In genomic region chr17:31052187-31052889, GRCh38 we compare ENCODE assay signal across 8 cellular contexts. TPM values are rescaled to one million over a fixed set of nuclear protein-coding genes. Genes with fewer than 3 reads are reported as not detected.
A peak's percentile ranks its signal among the peaks of the same experiment; 100 is the strongest.
DNase-seq lines count a peak whose midpoint lies in the region; ATAC-seq, FAIRE-seq and TF ChIP-seq lines count a peak whose summit lies in the region.

No MANE protein-coding gene starts in this region.

- BruUV-seq in GM12878 (replicated peaks; lab: Mats Ljungman, UMichigan): no TSS peak

- FAIRE-seq in GM12878 (lab: Jason Lieb, UNC) (no peak), frontal cortex (lab: Jason Lieb, UNC) (no peak)

- no peak for TF ChIP-seq RAD21 in GM12878 (IDR thresholded peaks at IDR 0.05; ENCODE audit: insufficient read depth, low read depth, low read length)

- in situ Hi-C loops in GM12878 (cut with MboI): no loop called here

- DNase-seq in AG04450 (ENCODE audit: low read depth, low spot score): peak; percentile 82
- DNase-seq in GM12878 (ENCODE audit: low read depth, low spot score): no peak
- DNase-seq in lower leg skin (ENCODE audit: low spot score in 2 of 2): peak; percentile 79 to 90
- no peak for DNase-seq in frontal cortex (ENCODE audit: low spot score in 2 of 2)
- no peak for DNase-seq in NCI-H1694 (lab: John Stamatoyannopoulos, UW)

- TF ChIP-seq EP300 in GM12878 (IDR thresholded peaks at IDR 0.05; ENCODE audit: borderline replicate concordance in 1 of 2, control insufficient read depth in 1 of 2, low read depth in 2 of 2, low read length in 2 of 2): no peak

- 65% methylated on average over 9 of the region's 9 CpGs for WGBS in GM12878 (ENCODE audit: insufficient coverage, insufficient replicate concordance, low lambda C conversion rate, missing lambda C conversion rate)
- WGBS in lower leg skin, 2 donors: 21 to 22% methylated on average over 9 of the region's 9 CpGs

- H3K27me3 ChIP-seq in AG04450 (ENCODE audit: control insufficient read depth, insufficient read depth, low read length) (peaks cover 2% of the 10 kb centered on the region), KMS-11 (ENCODE audit: insufficient read depth, low read depth) (no peaks in the 10 kb centered on the region), GM12878 (replicated peaks in 1 of 2; ENCODE audit: control insufficient read depth in 2 of 2, insufficient read depth in 2 of 2, low read length in 1 of 2) (no peaks in the 10 kb centered on the region)

- H3K9me3 ChIP-seq in AG04450 (ENCODE audit: control insufficient read depth, insufficient read depth, low read length) (peaks cover 16% of the 10 kb centered on the region), GM12878 (replicated peaks; ENCODE audit: control insufficient read depth, insufficient read depth, low read length) (no peaks in the 10 kb centered on the region)

- H3K4me1 ChIP-seq in KMS-11 (ENCODE audit: low read depth, poor library complexity, severe bottlenecking): peaks cover 13% of the 10 kb centered on the region
- H3K4me1 ChIP-seq in GM12878 (ENCODE audit: control insufficient read depth, insufficient read depth, low read length): no peaks in the 10 kb centered on the region

- no peak overlapping the region for H3K9ac ChIP-seq in KMS-11
- H3K9ac ChIP-seq in GM12878 (ENCODE audit: control insufficient read depth, insufficient read depth, low read length): no peak overlapping the region

- H3K4me3 ChIP-seq in AG04450 (ENCODE audit: low read depth, low read length): peak overlapping the region; percentile 32; the same call in 1 of the 2 replicates
- no peak overlapping the region for H3K4me3 ChIP-seq in KMS-11 (IDR thresholded peaks at IDR 0.05; ENCODE audit: insufficient read depth, low read depth, low read length)
- no peak overlapping the region for H3K4me3 ChIP-seq in GM12878
- no peak overlapping the region for H3K4me3 ChIP-seq in lower leg skin (ENCODE audit: low read depth, poor library complexity, severe bottlenecking)

- H3K79me2 ChIP-seq in KMS-11 (ENCODE audit: insufficient read depth, low read depth) (no peaks in the 10 kb centered on the region), GM12878 (ENCODE audit: control insufficient read depth, insufficient read depth, low read length) (no peaks in the 10 kb centered on the region)

- intact Hi-C loops in GM12878 (cut with micrococcal nuclease; ENCODE audit: unreplicated experiment) (no loop called here), lower leg skin (cut with DNase I; ENCODE audit: low total_unique reads) (no loop called here)

- H3K36me3 ChIP-seq in KMS-11 (ENCODE audit: insufficient read depth) (no peaks in the 10 kb centered on the region), GM12878 (ENCODE audit: control insufficient read depth in 2 of 2, insufficient read depth in 2 of 2, low read length in 1 of 2) (no peaks in the 10 kb centered on the region)

- H3K4me2 ChIP-seq in KMS-11: peak overlapping the region; percentile 47
- no peak overlapping the region for H3K4me2 ChIP-seq in GM12878 (ENCODE audit: control insufficient read depth, insufficient read depth)

- ATAC-seq in GM12878 (no peak; the same call in 1 of the 3 replicates), HG02840 (IDR thresholded peaks at IDR 0.05; ENCODE audit: low FRiP score, unreplicated experiment) (no peak), GM18909 (IDR thresholded peaks at IDR 0.05; ENCODE audit: poor library complexity, unreplicated experiment) (no peak)

- TF ChIP-seq POLR2A in GM12878 (IDR thresholded peaks at IDR 0.05; ENCODE audit: low read depth, low read length) (no peak), lower leg skin (IDR thresholded peaks at IDR 0.05) (no peak)

- RAD21 ChIA-PET in GM12878 (lab: Charles Lee; ENCODE audit: unreplicated experiment): interaction anchor here (0.7 kb wide), 1 partner anchor 9 kb away, joined by 3 read pairs; no protein-coding TSS in a partner anchor

- CTCF ChIA-PET in AG04450 (lab: Charles Lee) (no interaction called here), GM12878 (lab: Yijun Ruan, JAX) (interaction anchor here (1.0 kb wide), 1 partner anchor 163 kb away, joined by 3 read pairs; no protein-coding TSS in a partner anchor)

- H2AFZ ChIP-seq in KMS-11 (ENCODE audit: low read depth) (peak overlapping the region; percentile 75), GM12878 (ENCODE audit: control insufficient read depth, low read depth, low read length) (no peak overlapping the region)

- SMC1A ChIA-PET in GM12878 (lab: Charles Lee; ENCODE audit: uncharacterized antibody, unreplicated experiment): interaction anchor here (0.7 to 1.5 kb wide), 5 partner anchors 17 to 197 kb away, joined by 3 to 4 read pairs (median 3); no protein-coding TSS in a partner anchor

- TF ChIP-seq CTCF in AG04450 (IDR thresholded peaks at IDR 0.05; ENCODE audit: low read depth, low read length): no peak
- no peak for TF ChIP-seq CTCF in KMS-11 (conservative IDR thresholded peaks at IDR 0.05; ENCODE audit: low read depth, low read length)
- TF ChIP-seq CTCF in GM12878 (IDR thresholded peaks at IDR 0.05 in 2 of 3, conservative IDR thresholded peaks at IDR 0.05 in 1 of 3; ENCODE audit: control insufficient read depth in 2 of 3, extremely low read depth in 1 of 3, insufficient read depth in 1 of 3, low read depth in 3 of 3, low read length in 3 of 3): no peak
- no peak for TF ChIP-seq CTCF in lower leg skin (IDR thresholded peaks at IDR 0.05)

- H3K27ac ChIP-seq in AG04450 (ENCODE audit: low read depth, low read length) (peak overlapping the region; percentile 81), KMS-11 (peak overlapping the region; percentile 40), GM12878 (ENCODE audit: control insufficient read depth, insufficient read depth) (no peak overlapping the region)

- H4K20me1 ChIP-seq in KMS-11 (ENCODE audit: insufficient read depth) (no peaks in the 10 kb centered on the region), GM12878 (ENCODE audit: control insufficient read depth, insufficient read depth) (no peaks in the 10 kb centered on the region)

- POLR2A ChIA-PET in AG04450 (lab: Yijun Ruan, JAX) (interaction anchor here (1.0 to 1.3 kb wide), 4 partner anchors 15 to 44 kb away, joined by 3 to 4 read pairs (median 4); partner anchors contain the start of gene NF1), GM12878 (lab: Charles Lee) (no interaction called here)

TF ChIP-seq in GM12878, 131 proteins besides CTCF, POLR2A, EP300 and RAD21:
- TF ChIP-seq RAD51 (IDR thresholded peaks at IDR 0.05) (peak; percentile 44; the same call in 1 of the 2 replicates), IKZF2 (IDR thresholded peaks at IDR 0.05) (peak; percentile 23 to 53; a peak in 3 of 4 replicates), DPF2 (IDR thresholded peaks at IDR 0.05) (0 out of 2 replicates have a peak, but pooled peaks have one; percentile 33), SRF (IDR thresholded peaks at IDR 0.05; ENCODE audit: low read depth in 2 of 2, low read length in 2 of 2) (no peak), TCF3 (IDR thresholded peaks at IDR 0.05; ENCODE audit: borderline replicate concordance, insufficient read depth, low read depth, low read length) (no peak), IKZF1 (conservative IDR thresholded peaks at IDR 0.05) (peak; percentile 52), MTA2 (IDR thresholded peaks at IDR 0.05; ENCODE audit: low read depth) (0 out of 2 replicates have a peak, but pooled peaks have one; percentile 23), NR2F1 (conservative IDR thresholded peaks at IDR 0.05) (no peak), NBN (IDR thresholded peaks at IDR 0.05) (0 out of 2 replicates have a peak, but pooled peaks have one; percentile 37), BHLHE40 (IDR thresholded peaks at IDR 0.05; ENCODE audit: borderline replicate concordance in 1 of 2, low read depth in 2 of 2, low read length in 1 of 2) (peak; percentile 40 to 80; a peak in 3 of 4 replicates), NR2C1 (IDR thresholded peaks at IDR 0.05) (no peak), BACH1 (IDR thresholded peaks at IDR 0.05; ENCODE audit: borderline replicate concordance) (peak; percentile 93; the same call in 1 of the 2 replicates)

RNA-seq across cellular contexts. Expression of gene NF1, which starts 42.4 kb away (rescaled TPM):
- 45.5 and 60.5 TPM in 2 replicates for polyA plus RNA-seq in AG04450 (2011; rRNA removed)
- polyA minus RNA-seq in AG04450 (2011; rRNA and poly(A)+ RNA removed): 145 and 208 TPM in 2 replicates
- 318 and 328 TPM in 2 replicates for total RNA-seq in GM12878 (2013; cell fraction: nucleolus; rRNA removed)
- 22.3 and 24.6 TPM in 2 replicates for total RNA-seq in GM12878 (2014; rRNA removed)
- 21.9 and 22.9 TPM in 2 replicates for total RNA-seq in GM12878 (2014; rRNA removed; fragmentation: Illumina TruSeq; extraction: Trizol)
- total RNA-seq in GM12878 (2021): 26.3 and 29.4 TPM in 2 replicates
- 9.3 TPM for polyA plus RNA-seq in GM12878 (2011; ENCODE audit: low read depth)
- 31.8 and 34.0 TPM in 2 replicates for polyA plus RNA-seq in GM12878 (2011; rRNA removed)
- 22.8 and 26.9 TPM in 2 replicates for polyA plus RNA-seq in GM12878 (2011; cell fraction: cytosol; rRNA removed)
- 35.4 and 43.3 TPM in 2 replicates for polyA plus RNA-seq in GM12878 (2011; cell fraction: nucleus; rRNA removed)
- polyA plus RNA-seq in GM12878 (2012): 11.5 and 12.8 TPM in 2 replicates
- 23.1 and 32.3 TPM in 2 replicates for polyA plus RNA-seq in GM12878 (2014; fragmentation: Illumina TruSeq; extraction: Trizol)
- 1 to 10 TPM; 2.5 to 5.6 TPM for polyA plus RNA-seq in GM12878 (2014; fragmentation: Nextera tagmentation; extraction: Ambion mirVana)
- polyA plus RNA-seq in GM12878 (2014; rRNA removed): 9.6 and 11.3 TPM in 2 replicates
- polyA plus RNA-seq in GM12878 (2016; fragmentation: Nextera tagmentation; extraction: Ambion mirVana): 1 to 10 TPM; 4.3 to 4.7 TPM
- polyA minus RNA-seq in GM12878 (2011; rRNA and poly(A)+ RNA removed): 125 and 147 TPM in 2 replicates
- 40.0 and 54.0 TPM in 2 replicates for polyA minus RNA-seq in GM12878 (2011; cell fraction: cytosol; rRNA and poly(A)+ RNA removed)
- 101 and 142 TPM in 2 replicates for polyA minus RNA-seq in GM12878 (2011; cell fraction: nucleus; rRNA and poly(A)+ RNA removed)
- total RNA-seq in lower leg skin: 10 to 100 TPM; 27.5 to 48.6 (median 34.3) TPM
- total RNA-seq in frontal cortex: 96.6 TPM

Comparison
In these comparisons a context has a peak if more than half of its experiments do, and no peak if none do; other contexts are left out.
1. DNase-seq: peak in AG04450 (single experiment) and lower leg skin (2 of 2); none in GM12878 (single experiment), frontal cortex (0 of 2) and NCI-H1694 (single experiment).